In genomic region chr12:57088442-57089258, GRCh38 we compare ENCODE assay signal across 8 cellular contexts. TPM values are rescaled to one million over a fixed set of nuclear protein-coding genes. Genes with fewer than 3 reads are reported as not detected.
DNase-seq lines count a peak whose midpoint lies in the region; ATAC-seq and TF ChIP-seq lines count a peak whose summit lies in the region.

NAB2 (plus strand) TSS chr12:57089114; CDS start chr12:57089272, 158 bp downstream.

- POLR2A ChIA-PET in activated CD4-positive, alpha-beta memory T cell treated with anti-CD3 and anti-CD28 coated beads, Interleukin-2, amount 10 ng/mL, durations not matched to agents 7 days and 5 days (lab: Charles Lee) = interaction anchor here (0.6 to 14.8 kb wide), 6 partner anchors 10 to 1115 kb away, joined by 3 to 247 read pairs (median 20); partner anchors contain the start of genes NEMP1, RAB5B and STAT6

- no peaks in the 10 kb centered on the region for H3K27me3 Mint-ChIP-seq in CD4-positive, CD25-positive, alpha-beta regulatory T cell
- H3K27me3 Mint-ChIP-seq in activated CD4-positive, alpha-beta memory T cell treated with anti-CD3 and anti-CD28 coated beads, Interleukin-2, amount 10 ng/mL, durations not matched to agents 7 days and 5 days = no peaks in the 10 kb centered on the region

- CTCF ChIA-PET in activated CD4-positive, alpha-beta memory T cell treated with anti-CD3 and anti-CD28 coated beads, Interleukin-2, amount 10 ng/mL, durations not matched to agents 7 days and 5 days (lab: Charles Lee) = interaction anchor here (1.9 to 8.7 kb wide), 3 partner anchors 9 to 23 kb away, joined by 8 to 91 read pairs (median 28); partner anchors contain the start of genes NEMP1 and STAT6

- peak; percentile 76 to 79 for ATAC-seq in CD4-positive, CD25-positive, alpha-beta regulatory T cell (ENCODE audit: low read depth in 2 of 2)
- ATAC-seq in GM19438 (IDR thresholded peaks at IDR 0.05; ENCODE audit: low read depth, unreplicated experiment) (peak; percentile 52), HG03571 (IDR thresholded peaks at IDR 0.05; ENCODE audit: unreplicated experiment) (peak; percentile 51), lower lobe of right lung (peak; percentile 79 to 87)

- H3K4me3 Mint-ChIP-seq in CD4-positive, CD25-positive, alpha-beta regulatory T cell = peak within 1 kb of the TSS; percentile 89 to 97 (median 96)
- peak within 1 kb of the TSS; percentile 89 for H3K4me3 Mint-ChIP-seq in activated CD4-positive, alpha-beta memory T cell treated with anti-CD3 and anti-CD28 coated beads, Interleukin-2, amount 10 ng/mL, durations not matched to agents 7 days and 5 days

- H3K9me3 Mint-ChIP-seq in CD4-positive, CD25-positive, alpha-beta regulatory T cell = no peaks in the 10 kb centered on the region
- no peaks in the 10 kb centered on the region for H3K9me3 Mint-ChIP-seq in activated CD4-positive, alpha-beta memory T cell treated with anti-CD3 and anti-CD28 coated beads, Interleukin-2, amount 10 ng/mL, durations not matched to agents 7 days and 5 days

- peak within 1 kb of the TSS; percentile 99 for H3K27ac ChIP-seq in CD4-positive, CD25-positive, alpha-beta regulatory T cell (ENCODE audit: insufficient read depth, low read length, poor library complexity, severe bottlenecking)
- H3K27ac ChIP-seq in lower lobe of right lung = peak within 1 kb of the TSS; percentile 99

- peaks cover 8% of the 10 kb centered on the region for H3K36me3 Mint-ChIP-seq in CD4-positive, CD25-positive, alpha-beta regulatory T cell
- H3K36me3 Mint-ChIP-seq in activated CD4-positive, alpha-beta memory T cell treated with anti-CD3 and anti-CD28 coated beads, Interleukin-2, amount 10 ng/mL, durations not matched to agents 7 days and 5 days (ENCODE audit: low read depth) = peaks cover 15% of the 10 kb centered on the region

- peaks cover 66% of the 10 kb centered on the region for H3K4me1 ChIP-seq in CD4-positive, CD25-positive, alpha-beta regulatory T cell (ENCODE audit: control insufficient read depth, insufficient read depth, low read length, poor library complexity, severe bottlenecking)
- H3K4me1 ChIP-seq in lower lobe of right lung = peaks cover 58% of the 10 kb centered on the region

- DNase-seq in CD4-positive, CD25-positive, alpha-beta regulatory T cell = peak; percentile 90 to 97 (median 92)
- peak; percentile 84 for DNase-seq in NCI-H82 treated with DMSO at 0.1 percent for 48 hours (lab: John Stamatoyannopoulos, UW; ENCODE audit: unreplicated experiment)
- DNase-seq in activated CD4-positive, alpha-beta memory T cell treated with anti-CD3 and anti-CD28 coated beads, Interleukin-2, amount 10 ng/mL, durations not matched to agents 7 days and 5 days = peak; percentile 96
- DNase-seq in ecto neural progenitor cell (ENCODE audit: low spot score) = peak; percentile 99
- peak; percentile 98 for DNase-seq in lower lobe of right lung
- DNase-seq in stimulated activated CD4-positive, alpha-beta T cell treated with anti-CD3 and anti-CD28 coated beads, Interleukin-4, amount 100 ng/mL, for 48 hours (ENCODE audit: low read depth in 2 of 2) = peak; percentile 75 to 89

- peaks cover 11 to 71% (median 38%) of the 10 kb centered on the region in 4 donors for H3K4me1 Mint-ChIP-seq in CD4-positive, CD25-positive, alpha-beta regulatory T cell
- H3K4me1 Mint-ChIP-seq in activated CD4-positive, alpha-beta memory T cell treated with anti-CD3 and anti-CD28 coated beads, Interleukin-2, amount 10 ng/mL, durations not matched to agents 7 days and 5 days = peaks cover 64% of the 10 kb centered on the region

- H3K27ac Mint-ChIP-seq in CD4-positive, CD25-positive, alpha-beta regulatory T cell = peak within 1 kb of the TSS; percentile 82 to 96 (median 95)
- peak within 1 kb of the TSS; percentile 90 for H3K27ac Mint-ChIP-seq in activated CD4-positive, alpha-beta memory T cell treated with anti-CD3 and anti-CD28 coated beads, Interleukin-2, amount 10 ng/mL, durations not matched to agents 7 days and 5 days

- TF ChIP-seq CTCF in lower lobe of right lung (IDR thresholded peaks at IDR 0.05) = no peak

- intact Hi-C loops in lower lobe of right lung (cut with DNase I) = no loop called here

- H3K4me3 ChIP-seq in CD4-positive, CD25-positive, alpha-beta regulatory T cell (ENCODE audit: low read depth, low read length) = peak within 1 kb of the TSS; percentile 76
- H3K4me3 ChIP-seq in lower lobe of right lung = peak within 1 kb of the TSS; percentile 94

- H3K36me3 ChIP-seq in CD4-positive, CD25-positive, alpha-beta regulatory T cell (ENCODE audit: control insufficient read depth, insufficient read depth, low read length) = peaks cover 4% of the 10 kb centered on the region
- H3K36me3 ChIP-seq in lower lobe of right lung = peaks cover 30% of the 10 kb centered on the region

- no peaks in the 10 kb centered on the region for H3K27me3 ChIP-seq in CD4-positive, CD25-positive, alpha-beta regulatory T cell (ENCODE audit: control insufficient read depth, insufficient read depth, low read length)
- no peaks in the 10 kb centered on the region for H3K27me3 ChIP-seq in lower lobe of right lung (ENCODE audit: low read depth)

- no peaks in the 10 kb centered on the region for H3K9me3 ChIP-seq in CD4-positive, CD25-positive, alpha-beta regulatory T cell (ENCODE audit: control insufficient read depth in 2 of 2, low read length in 2 of 2)
- no peaks in the 10 kb centered on the region for H3K9me3 ChIP-seq in lower lobe of right lung

RNA-seq across cellular contexts. Expression of gene NAB2, which starts in this region (rescaled TPM):
- total RNA-seq in CD4-positive, CD25-positive, alpha-beta regulatory T cell = 7.5 TPM
- polyA plus RNA-seq in CD4-positive, CD25-positive, alpha-beta regulatory T cell = 1 to 10 TPM in 2 of 4 donors, under 1 TPM in 2; 0.31 to 1.2 (median 0.90) TPM
- total RNA-seq in activated CD4-positive, alpha-beta memory T cell treated with anti-CD3 and anti-CD28 coated beads, Interleukin-2, amount 10 ng/mL, durations not matched to agents 7 days and 5 days = 1 to 10 TPM; 8.7 to 9.6 TPM
- total RNA-seq in lower lobe of right lung = 28.9 TPM

Comparison
In these comparisons a context has a peak if more than half of its experiments do, and no peak if none do; other contexts are left out.
1. Peak in every context shown above with its lines: DNase-seq, ATAC-seq, H3K4me3 ChIP-seq and H3K27ac ChIP-seq.